In the genomic region with DNA sequence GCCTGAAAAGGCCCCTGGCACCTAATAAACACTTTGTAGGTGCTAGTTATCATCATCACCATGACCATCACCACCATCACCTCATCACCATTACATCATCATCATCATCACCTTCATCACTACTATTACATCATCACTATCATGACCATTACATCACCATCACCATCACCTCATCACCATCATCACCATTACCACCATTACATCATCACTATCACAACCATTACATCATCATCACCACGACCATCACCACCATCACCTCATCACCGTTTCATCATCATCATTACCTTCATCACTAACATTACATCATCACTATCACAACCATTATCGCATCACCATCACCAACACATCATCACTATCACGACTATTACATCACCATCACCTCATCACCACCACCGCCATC, we compare ENCODE assay signal across 23 cellular contexts.
"Had no signal": no experiment of that assay in that cellular context is flagged by ENCODE, and none has a peak within 500 bp of the region (broad histone marks: within the 10 kb centered on the region; RNA-seq: fewer than 3 reads in every experiment).

No MANE protein-coding gene starts in this region.

- H3K9me3 ChIP-seq: SJSA1 had no signal

- H3K4me3 Mint-ChIP-seq: IgD-negative memory B cell had no signal

- H3K27ac Mint-ChIP-seq: IgD-negative memory B cell had no signal

- H3K36me3 Mint-ChIP-seq: IgD-negative memory B cell had no signal

- H3K4me1 Mint-ChIP-seq: IgD-negative memory B cell had no signal

- H3K4me3 ChIP-seq: SJSA1, SK-N-MC had no signal

- H3K4me1 ChIP-seq: SJSA1 had no signal

- FAIRE-seq: RCC 7860 had no signal

- H3K36me3 ChIP-seq: SJSA1 had no signal

- H3K27ac ChIP-seq: SJSA1, SK-N-MC had no signal

- H3K27me3 ChIP-seq: SJSA1 had no signal

- DNase-seq: KBM-7, MV-4-11, NCI-H1048, NCI-H1105 treated with DMSO at 0.1 percent for 48 hours, NCI-H1417 treated with DMSO at 0.1 percent for 48 hours, NCI-H146, NCI-H187, NCI-H2029, NCI-H2081 treated with DMSO at 0.1 percent for 48 hours, NCI-H2171, NCI-H226, NCI-H446, NCI-H510A, NCI-H524 treated with DMSO at 0.1 percent for 48 hours, NCI-H69, NCI-H774, Right ventricle myocardium superior, RPMI8226, SIG-M5 had no signal
